In genomic region chr1:173867753-173868265, GRCh38 we compare ENCODE assay signal across 8 cellular contexts. TPM values are rescaled to one million over a fixed set of nuclear protein-coding genes. Genes with fewer than 3 reads are reported as not detected.
DNase-seq lines count a peak whose midpoint lies in the region; ATAC-seq and TF ChIP-seq lines count a peak whose summit lies in the region.

TSS of gene GAS5 (minus strand) at chr1:173867989.

- H3K4me3 Mint-ChIP-seq in GM23338: peak within 1 kb of the TSS; percentile 100
- H3K4me3 Mint-ChIP-seq in nephron: peak within 1 kb of the TSS; percentile 89 to 99 (median 93)
- H3K4me3 Mint-ChIP-seq in stimulated activated naive CD8-positive, alpha-beta T cell treated with anti-CD3 and anti-CD28 coated beads, Interleukin-15, Interleukin-2, amounts not matched to agents 100 ng/mL and 50 ng/mL, for 24 hours: peak within 1 kb of the TSS; percentile 99

- peak; percentile 100 for DNase-seq in Daoy (ENCODE audit: low read depth)
- DNase-seq in GM23338 (ENCODE audit: low spot score): peak; percentile 100
- peak; percentile 98 for DNase-seq in LoVo (ENCODE audit: low spot score)
- peak; percentile 100 for DNase-seq in RWPE2 (ENCODE audit: low spot score)
- peak; percentile 100 for DNase-seq in activated effector memory CD4-positive, alpha-beta T cell treated with anti-CD3 and anti-CD28 coated beads, Interleukin-2, amount 50 U/mL, for 16 hours
- DNase-seq in fibroblast of pulmonary artery (ENCODE audit: low read depth): peak; percentile 100

- peaks cover 56% of the 10 kb centered on the region for H3F3A ChIP-seq in GM23338 (replicated peaks; ENCODE audit: low read depth)

- TF ChIP-seq CTCF in GM23338 (conservative IDR thresholded peaks at IDR 0.05; ENCODE audit: low read depth in 2 of 2) (no peak), RWPE2 (IDR thresholded peaks at IDR 0.05; ENCODE audit: poor library complexity, severe bottlenecking) (no peak), fibroblast of pulmonary artery (IDR thresholded peaks at IDR 0.05; ENCODE audit: low read length, missing control alignments) (no peak), nephron (IDR thresholded peaks at IDR 0.05; ENCODE audit: unreplicated experiment in 3 of 3) (no peak)

- H3K4me2 ChIP-seq in GM23338: peak within 1 kb of the TSS; percentile 97

- peaks cover 35% of the 10 kb centered on the region for H3K4me1 ChIP-seq in GM23338 (ENCODE audit: insufficient read depth)
- peaks cover 18% of the 10 kb centered on the region for H3K4me1 ChIP-seq in RWPE2 (ENCODE audit: insufficient read depth, poor library complexity, severe bottlenecking)

- H3K27me3 Mint-ChIP-seq in GM23338 (ENCODE audit: insufficient read depth, low read depth, poor library complexity): peaks cover 42% of the 10 kb centered on the region
- no peaks in the 10 kb centered on the region for H3K27me3 Mint-ChIP-seq in nephron (ENCODE audit: low read depth)
- peaks cover 5% of the 10 kb centered on the region for H3K27me3 Mint-ChIP-seq in stimulated activated naive CD8-positive, alpha-beta T cell treated with anti-CD3 and anti-CD28 coated beads, Interleukin-15, Interleukin-2, amounts not matched to agents 100 ng/mL and 50 ng/mL, for 24 hours

- peak within 1 kb of the TSS; percentile 90 for H3K4me3 ChIP-seq in GM23338
- H3K4me3 ChIP-seq in RWPE2 (ENCODE audit: severe bottlenecking): peak within 1 kb of the TSS; percentile 92
- H3K4me3 ChIP-seq in fibroblast of pulmonary artery (replicated peaks; ENCODE audit: low read depth, low read length): peak within 1 kb of the TSS; percentile 96

- no peaks in the 10 kb centered on the region for H3K9me3 ChIP-seq in RWPE2 (ENCODE audit: severe bottlenecking)

- H3K9me3 Mint-ChIP-seq in GM23338: peaks cover 13% of the 10 kb centered on the region; the same call in 2 of the 3 replicates
- H3K9me3 Mint-ChIP-seq in nephron: no peaks in the 10 kb centered on the region
- no peaks in the 10 kb centered on the region for H3K9me3 Mint-ChIP-seq in stimulated activated naive CD8-positive, alpha-beta T cell treated with anti-CD3 and anti-CD28 coated beads, Interleukin-15, Interleukin-2, amounts not matched to agents 100 ng/mL and 50 ng/mL, for 24 hours

- H3K27ac ChIP-seq in GM23338 (ENCODE audit: low read depth) (peak within 1 kb of the TSS; percentile 98), RWPE2 (ENCODE audit: poor library complexity, severe bottlenecking) (peak within 1 kb of the TSS; percentile 91)

- ATAC-seq in GM23338 (peak; percentile 81), RWPE2 (ENCODE audit: low read depth) (peak; percentile 78)

- peaks cover 68% of the 10 kb centered on the region for H3K36me3 Mint-ChIP-seq in GM23338 (ENCODE audit: low read depth)
- H3K36me3 Mint-ChIP-seq in nephron (ENCODE audit: low read depth): peaks cover 55% of the 10 kb centered on the region
- peaks cover 67% of the 10 kb centered on the region for H3K36me3 Mint-ChIP-seq in stimulated activated naive CD8-positive, alpha-beta T cell treated with anti-CD3 and anti-CD28 coated beads, Interleukin-15, Interleukin-2, amounts not matched to agents 100 ng/mL and 50 ng/mL, for 24 hours (ENCODE audit: low read depth)

- H3K9me2 ChIP-seq in GM23338 (ENCODE audit: insufficient read depth): no peaks in the 10 kb centered on the region

- peak within 1 kb of the TSS; percentile 100 for H3K27ac Mint-ChIP-seq in GM23338
- peak within 1 kb of the TSS; percentile 87 to 97 (median 94) for H3K27ac Mint-ChIP-seq in nephron
- peak within 1 kb of the TSS; percentile 99 for H3K27ac Mint-ChIP-seq in stimulated activated naive CD8-positive, alpha-beta T cell treated with anti-CD3 and anti-CD28 coated beads, Interleukin-15, Interleukin-2, amounts not matched to agents 100 ng/mL and 50 ng/mL, for 24 hours

- H3K4me1 Mint-ChIP-seq in GM23338 (peaks cover 43% of the 10 kb centered on the region), nephron (peaks cover 51% of the 10 kb centered on the region)
- peaks cover 78% of the 10 kb centered on the region for H3K4me1 Mint-ChIP-seq in stimulated activated naive CD8-positive, alpha-beta T cell treated with anti-CD3 and anti-CD28 coated beads, Interleukin-15, Interleukin-2, amounts not matched to agents 100 ng/mL and 50 ng/mL, for 24 hours (ENCODE audit: low read depth)

- peaks cover 42% of the 10 kb centered on the region for H3K36me3 ChIP-seq in GM23338 (ENCODE audit: insufficient read depth)
- H3K36me3 ChIP-seq in RWPE2 (ENCODE audit: low read depth): peaks cover 62% of the 10 kb centered on the region

- peak within 1 kb of the TSS; percentile 92 for H2AFZ ChIP-seq in GM23338

- peaks cover 67% of the 10 kb centered on the region for H3K79me2 ChIP-seq in GM23338 (replicated peaks; ENCODE audit: insufficient read depth)

- peaks cover 16% of the 10 kb centered on the region for H4K20me1 ChIP-seq in GM23338 (replicated peaks; ENCODE audit: insufficient read depth)

- H3K27me3 ChIP-seq in GM23338 (ENCODE audit: insufficient read depth) (no peaks in the 10 kb centered on the region), RWPE2 (ENCODE audit: insufficient read depth, poor library complexity, severe bottlenecking) (no peaks in the 10 kb centered on the region)

TF ChIP-seq in GM23338, 12 proteins besides CTCF, POLR2A, EP300 and RAD21 (continues in another document):
- TF ChIP-seq POLR2AphosphoS5 (IDR thresholded peaks at IDR 0.05; ENCODE audit: low read depth): peak; percentile 100
- TF ChIP-seq NANOG (IDR thresholded peaks at IDR 0.05; ENCODE audit: borderline replicate concordance): no peak
- no peak for TF ChIP-seq STAT1 (IDR thresholded peaks at IDR 0.05; ENCODE audit: unreplicated experiment)
- TF ChIP-seq CREB1 (CRISPR knock-in tag; IDR thresholded peaks at IDR 0.05; ENCODE audit: low read depth): peak; percentile 100
- TF ChIP-seq ETS1 (IDR thresholded peaks at IDR 0.05): no peak
- TF ChIP-seq ZNF114 (CRISPR knock-in tag; IDR thresholded peaks at IDR 0.05): peak; percentile 83; the same call in 1 of the 2 replicates
- no peak for TF ChIP-seq ZNF331 (CRISPR knock-in tag; IDR thresholded peaks at IDR 0.05; ENCODE audit: low read depth)
- no peak for TF ChIP-seq REST (IDR thresholded peaks at IDR 0.05; ENCODE audit: unreplicated experiment)

RNA-seq across cellular contexts. Expression of gene GAS5, which starts in this region (rescaled TPM):
- total RNA-seq in Daoy (2014; rRNA removed; shearing (Covaris generic)): 584 and 698 TPM in 2 replicates
- total RNA-seq in GM23338 (2014; rRNA removed; shearing (Covaris generic)): 979 and 1,111 TPM in 2 replicates
- polyA plus RNA-seq in GM23338 (2016; fragmentation: Nextera tagmentation; extraction: Ambion mirVana): 992 and 1,077 TPM in 2 replicates

Comparison
In these comparisons a context has a peak if more than half of its experiments do, and no peak if none do; other contexts are left out.
1. Peak in every context shown above with its lines: DNase-seq, ATAC-seq, H3K4me3 ChIP-seq and H3K27ac ChIP-seq.